8 cellular contexts compared by ENCODE assay signal in the genomic region with DNA sequence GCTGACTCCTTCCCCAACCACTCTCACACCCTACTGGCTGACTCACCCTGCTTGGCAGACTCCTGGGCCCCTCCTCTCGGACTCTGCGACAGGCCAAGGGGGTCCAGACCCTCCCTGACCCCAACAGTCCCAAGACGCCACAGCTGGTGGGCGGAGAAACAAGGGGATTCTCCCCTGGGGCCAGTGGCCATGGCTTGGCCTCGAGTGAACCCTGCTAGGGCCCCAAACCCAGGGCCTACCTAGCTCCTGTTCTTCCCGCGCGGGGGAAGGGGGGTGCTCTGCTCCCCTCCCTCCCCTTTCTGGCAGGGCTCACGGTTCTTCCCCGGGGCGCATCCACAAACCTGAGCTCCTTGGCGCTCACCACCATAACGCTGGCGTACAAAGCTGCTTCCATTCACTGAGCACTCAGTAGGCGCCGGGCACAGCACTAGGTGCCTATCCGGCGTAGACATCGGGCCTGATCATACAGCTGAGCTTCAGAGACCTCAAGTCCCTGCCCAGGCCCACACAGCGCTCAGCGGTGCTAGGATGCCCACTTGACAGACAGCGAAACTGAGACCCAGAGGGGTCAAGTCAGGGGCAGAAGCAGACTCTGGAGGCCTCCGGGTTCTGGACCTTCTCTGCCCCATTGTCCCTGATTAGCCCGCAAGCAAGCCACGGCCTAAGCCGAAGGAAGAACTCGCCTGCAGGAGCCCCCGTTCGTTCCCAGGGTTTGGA. TPM values are rescaled to one million over a fixed set of nuclear protein-coding genes. Genes with fewer than 3 reads are reported as not detected.
A peak's percentile ranks its signal among the peaks of the same experiment; 100 is the strongest.
DNase-seq lines count a peak whose midpoint lies in the region; ATAC-seq, FAIRE-seq and TF ChIP-seq lines count a peak whose summit lies in the region.

No MANE protein-coding gene starts in this region.

- H3K4me3 ChIP-seq in BE2C (ENCODE audit: low read depth, low read length), result peak overlapping the region; percentile 67
- peak overlapping the region; percentile 23 to 49 for H3K4me3 ChIP-seq in kidney (ENCODE audit: low read length in 2 of 2)

- peak overlapping the region; percentile 73 for H3K27ac Mint-ChIP-seq in activated naive CD8-positive, alpha-beta T cell treated with anti-CD3 and anti-CD28 coated beads, Interleukin-2, amount 50 U/mL, for 24 hours
- H3K27ac Mint-ChIP-seq in stimulated activated memory B cell treated with anti-CD40 and anti-IgM and Interleukin-4, amounts not matched to agents 10 μg/mL and 1 μg/mL and 100 μg/mL, for 72 hours, result peak overlapping the region; percentile 84

- no peaks in the 10 kb centered on the region for H3K36me3 ChIP-seq in BE2C
- H3K36me3 ChIP-seq in kidney (ENCODE audit: control insufficient read depth in 1 of 2, insufficient read depth in 2 of 2, low read length in 2 of 2), result no peaks in the 10 kb centered on the region

- ATAC-seq in activated naive CD8-positive, alpha-beta T cell treated with anti-CD3 and anti-CD28 coated beads, Interleukin-2, amount 50 U/mL, for 24 hours, result peak; percentile 35
- peak; percentile 32 for ATAC-seq in stimulated activated memory B cell treated with anti-CD40 and anti-IgM and Interleukin-4, amounts not matched to agents 10 μg/mL and 1 μg/mL and 100 μg/mL, for 72 hours
- ATAC-seq in HG03135 (IDR thresholded peaks at IDR 0.05; ENCODE audit: unreplicated experiment), result no peak

- H3K9me3 ChIP-seq in BE2C, result no peaks in the 10 kb centered on the region
- H3K9me3 ChIP-seq in kidney (ENCODE audit: control insufficient read depth in 1 of 2, low read length in 2 of 2), result no peaks in the 10 kb centered on the region

- H3K27me3 ChIP-seq in BE2C, result peaks cover 6% of the 10 kb centered on the region; the same call in 1 of the 2 replicates

- peak overlapping the region; percentile 84 for H3K4me3 Mint-ChIP-seq in activated naive CD8-positive, alpha-beta T cell treated with anti-CD3 and anti-CD28 coated beads, Interleukin-2, amount 50 U/mL, for 24 hours
- peak overlapping the region; percentile 86 for H3K4me3 Mint-ChIP-seq in stimulated activated memory B cell treated with anti-CD40 and anti-IgM and Interleukin-4, amounts not matched to agents 10 μg/mL and 1 μg/mL and 100 μg/mL, for 72 hours

- H3K27ac ChIP-seq in kidney (ENCODE audit: low read depth in 2 of 2, low read length in 2 of 2), result no peak overlapping the region

- intact Hi-C loops in kidney (cut with DNase I), result no loop called here

- peaks cover 2% of the 10 kb centered on the region for H3K36me3 Mint-ChIP-seq in activated naive CD8-positive, alpha-beta T cell treated with anti-CD3 and anti-CD28 coated beads, Interleukin-2, amount 50 U/mL, for 24 hours (ENCODE audit: low read depth)
- no peaks in the 10 kb centered on the region for H3K36me3 Mint-ChIP-seq in stimulated activated memory B cell treated with anti-CD40 and anti-IgM and Interleukin-4, amounts not matched to agents 10 μg/mL and 1 μg/mL and 100 μg/mL, for 72 hours

- H3K9ac ChIP-seq in kidney (ENCODE audit: low read length in 2 of 2), result peak overlapping the region; percentile 60 to 67

- peaks cover 52% of the 10 kb centered on the region for H3K4me1 Mint-ChIP-seq in activated naive CD8-positive, alpha-beta T cell treated with anti-CD3 and anti-CD28 coated beads, Interleukin-2, amount 50 U/mL, for 24 hours
- peaks cover 69% of the 10 kb centered on the region for H3K4me1 Mint-ChIP-seq in stimulated activated memory B cell treated with anti-CD40 and anti-IgM and Interleukin-4, amounts not matched to agents 10 μg/mL and 1 μg/mL and 100 μg/mL, for 72 hours

- no peaks in the 10 kb centered on the region for H3K9me3 Mint-ChIP-seq in activated naive CD8-positive, alpha-beta T cell treated with anti-CD3 and anti-CD28 coated beads, Interleukin-2, amount 50 U/mL, for 24 hours
- no peaks in the 10 kb centered on the region for H3K9me3 Mint-ChIP-seq in stimulated activated memory B cell treated with anti-CD40 and anti-IgM and Interleukin-4, amounts not matched to agents 10 μg/mL and 1 μg/mL and 100 μg/mL, for 72 hours

- H3K4me1 ChIP-seq in BE2C (no peaks in the 10 kb centered on the region), kidney (ENCODE audit: control insufficient read depth in 1 of 2, insufficient read depth in 1 of 2, low read depth in 1 of 2, low read length in 2 of 2) (peaks cover 0 to 18% of the 10 kb centered on the region in 2 donors)

- DNase-seq in BE2C (no peak), MV-4-11 (lab: John Stamatoyannopoulos, UW) (peak; percentile 14), kidney (peak; percentile 76), kidney tubule cell (ENCODE audit: low spot score) (no peak), NCI-H510A (lab: John Stamatoyannopoulos, UW) (no peak)
- peak; percentile 43 for DNase-seq in activated naive CD8-positive, alpha-beta T cell treated with anti-CD3 and anti-CD28 coated beads, Interleukin-2, amount 50 U/mL, for 24 hours

- no peaks in the 10 kb centered on the region for H3K27me3 Mint-ChIP-seq in activated naive CD8-positive, alpha-beta T cell treated with anti-CD3 and anti-CD28 coated beads, Interleukin-2, amount 50 U/mL, for 24 hours
- no peaks in the 10 kb centered on the region for H3K27me3 Mint-ChIP-seq in stimulated activated memory B cell treated with anti-CD40 and anti-IgM and Interleukin-4, amounts not matched to agents 10 μg/mL and 1 μg/mL and 100 μg/mL, for 72 hours

- no peak for FAIRE-seq in kidney (lab: Jason Lieb, UNC)

- no peak for TF ChIP-seq CTCF in BE2C (IDR thresholded peaks at IDR 0.05; ENCODE audit: low read depth, low read length)
- no peak for TF ChIP-seq CTCF in kidney (IDR thresholded peaks at IDR 0.05; ENCODE audit: borderline replicate concordance, extremely low read depth, insufficient read depth)

RNA-seq across cellular contexts. Expression of gene ADA, which starts 0.6 kb away (rescaled TPM):
- 3.4 TPM for polyA plus RNA-seq in BE2C (2012; ENCODE audit: insufficient read depth, insufficient read length, low read depth)
- total RNA-seq in kidney, result 6.5 TPM
- polyA plus RNA-seq in kidney (ENCODE audit: insufficient read depth, low read depth, low replicate concordance), result 3.1 TPM

Comparison
In these comparisons a context has a peak if more than half of its experiments do, and no peak if none do; other contexts are left out.
1. DNase-seq: peak in MV-4-11 (single experiment), activated naive CD8-positive, alpha-beta T cell treated with anti-CD3 and anti-CD28 coated beads, Interleukin-2, amount 50 U/mL, for 24 hours (single experiment) and kidney (single experiment); none in BE2C (single experiment), kidney tubule cell (single experiment) and NCI-H510A (single experiment).